In the genomic region with DNA sequence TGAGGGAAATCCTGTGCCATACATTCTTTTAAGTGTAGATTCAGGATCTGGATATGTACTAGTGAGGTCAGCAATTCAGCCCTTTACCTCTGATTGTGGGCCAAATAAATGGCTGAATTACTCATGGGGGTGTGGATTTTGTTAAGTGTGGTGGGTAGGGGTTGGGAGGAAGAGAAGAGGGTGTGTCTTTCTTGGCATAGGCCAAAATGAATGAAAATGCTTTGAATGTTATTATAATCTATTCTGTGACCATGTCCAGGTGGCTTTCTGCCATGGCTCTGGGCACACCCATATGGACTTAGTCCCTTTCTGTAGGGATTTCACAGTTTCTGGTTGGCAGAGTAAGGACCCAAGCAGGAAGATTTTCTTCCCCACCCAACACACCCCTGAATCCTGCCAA, we compare ENCODE assay signal across 14 cellular contexts.
DNase-seq lines count a peak whose midpoint lies in the region; ATAC-seq and TF ChIP-seq lines count a peak whose summit lies in the region.
"Had no signal": no experiment of that assay in that cellular context is flagged by ENCODE, and none has a peak within 500 bp of the region (broad histone marks: within the 10 kb centered on the region; RNA-seq: fewer than 3 reads in every experiment).

No MANE protein-coding gene starts in this region.

- TF ChIP-seq CTCF in ascending aorta (IDR thresholded peaks at IDR 0.05) = no peak
- TF ChIP-seq CTCF in sigmoid colon (IDR thresholded peaks at IDR 0.05) = no peak
- no peak for TF ChIP-seq CTCF in glutamatergic neuron (IDR thresholded peaks at IDR 0.05; ENCODE audit: partially characterized antibody, unreplicated experiment)

- no peaks in the 10 kb centered on the region for H3K4me1 Mint-ChIP-seq in glutamatergic neuron (ENCODE audit: low read depth, unreplicated experiment)
- H3K4me1 Mint-ChIP-seq: CD14-positive monocyte had no signal

- no peaks in the 10 kb centered on the region for H3K9me3 ChIP-seq in ascending aorta
- H3K9me3 ChIP-seq in sigmoid colon = no peaks in the 10 kb centered on the region

- no peak overlapping the region for H3K27ac Mint-ChIP-seq in glutamatergic neuron (ENCODE audit: unreplicated experiment)
- H3K27ac Mint-ChIP-seq: T-helper 1 cell treated with Interleukin-12 subunit alpha and Interleukin-12 subunit beta and Interleukin-4 antibody, amounts not matched to agents 30 μg/mL and 1 μg/mL, for 36 hours had no signal

- no peaks in the 10 kb centered on the region for H3K36me3 Mint-ChIP-seq in glutamatergic neuron (ENCODE audit: unreplicated experiment)
- H3K36me3 Mint-ChIP-seq: CD14-positive monocyte had no signal

- H3K4me3 ChIP-seq in ascending aorta (no peak overlapping the region), sigmoid colon (no peak overlapping the region)
- H3K4me3 ChIP-seq: GM12878 had no signal

- H3K27ac ChIP-seq in ascending aorta (peak overlapping the region; percentile 82 to 90), sigmoid colon (peak overlapping the region; percentile 33 to 74 (median 46))
- H3K27ac ChIP-seq: parathyroid adenoma had no signal

- no peaks in the 10 kb centered on the region for H3K27me3 Mint-ChIP-seq in glutamatergic neuron (ENCODE audit: unreplicated experiment)

- no peak overlapping the region for H3K4me3 Mint-ChIP-seq in glutamatergic neuron (ENCODE audit: unreplicated experiment)
- H3K4me3 Mint-ChIP-seq: CD14-positive monocyte; T-helper 1 cell treated with Interleukin-12 subunit alpha and Interleukin-12 subunit beta and Interleukin-4 antibody, amounts not matched to agents 30 μg/mL and 1 μg/mL, for 36 hours had no signal

- TF ChIP-seq POLR2A in sigmoid colon (IDR thresholded peaks at IDR 0.05) = no peak

- H3K4me1 ChIP-seq in ascending aorta (peaks cover 0 to 46% of the 10 kb centered on the region in 2 donors), sigmoid colon (peaks cover 0 to 36% (median 34%) of the 10 kb centered on the region in 4 donors)

- H3K9me3 Mint-ChIP-seq in glutamatergic neuron (ENCODE audit: unreplicated experiment) = no peaks in the 10 kb centered on the region
- H3K9me3 Mint-ChIP-seq: CD14-positive monocyte; T-helper 1 cell treated with Interleukin-12 subunit alpha and Interleukin-12 subunit beta and Interleukin-4 antibody, amounts not matched to agents 30 μg/mL and 1 μg/mL, for 36 hours had no signal

- no peaks in the 10 kb centered on the region for H3K27me3 ChIP-seq in ascending aorta
- no peaks in the 10 kb centered on the region for H3K27me3 ChIP-seq in sigmoid colon

- ATAC-seq in HG03439 (IDR thresholded peaks at IDR 0.05; ENCODE audit: unreplicated experiment) (no peak), HG02763 (IDR thresholded peaks at IDR 0.05; ENCODE audit: unreplicated experiment) (no peak)
- ATAC-seq: GM12878 had no signal

- intact Hi-C loops in ascending aorta (cut with DNase I) = loop anchor here (2.0 to 5.0 kb wide), 2 partner anchors 48 to 67 kb away; no protein-coding TSS in a partner anchor
- intact Hi-C loops in sigmoid colon (cut with DNase I) = no loop called here

- H3K36me3 ChIP-seq in ascending aorta = no peaks in the 10 kb centered on the region
- no peaks in the 10 kb centered on the region for H3K36me3 ChIP-seq in sigmoid colon

- TF ChIP-seq EP300 in sigmoid colon (IDR thresholded peaks at IDR 0.05) = no peak

- DNase-seq in ELR (ENCODE audit: low read depth) = peak; percentile 28
- peak in 1 of 2 donors; percentile 82 for DNase-seq in ascending aorta (ENCODE audit: low spot score in 2 of 2)
- peak; percentile 61 for DNase-seq in glomerular visceral epithelial cell (ENCODE audit: extremely low spot score)
- no peak for DNase-seq in sigmoid colon
- no peak for DNase-seq in glutamatergic neuron
- no peak for DNase-seq in NCI-H1105 treated with DMSO at 0.1 percent for 48 hours (lab: John Stamatoyannopoulos, UW)
- DNase-seq: central memory CD4-positive, alpha-beta T cell; NCI-H82 had no signal

Comparison
In these comparisons a context has a peak if more than half of its experiments do, and no peak if none do; other contexts are left out.
1. DNase-seq: peak in ELR (single experiment) and glomerular visceral epithelial cell (single experiment); none in sigmoid colon (single experiment), glutamatergic neuron (single experiment) and NCI-H1105 treated with DMSO at 0.1 percent for 48 hours (single experiment).